ENCODE assay signal across 1 cellular context in genomic region chr22:28819253-28820096, GRCh38.
A peak's percentile ranks its signal among the peaks of the same experiment; 100 is the strongest.
TF ChIP-seq lines count a peak whose summit lies in the region.

No MANE protein-coding gene starts in this region.

TF ChIP-seq in HepG2, 621 proteins besides CTCF, POLR2A, EP300 and RAD21 (continued from another document and continues in another):
- TF ChIP-seq PATZ1 (CRISPR knock-in tag; IDR thresholded peaks at IDR 0.05) (peak; percentile 91), TGIF2 (CRISPR knock-in tag; IDR thresholded peaks at IDR 0.05) (no peak), RBFOX2 (IDR thresholded peaks at IDR 0.05; ENCODE audit: low read depth, low read length) (peak; percentile 52; the same call in 1 of the 2 replicates), POLR2AphosphoS5 (IDR thresholded peaks at IDR 0.05; ENCODE audit: low read depth, low read length) (0 out of 2 replicates have a peak, but pooled peaks have one; percentile 20), ARNTL (CRISPR knock-in tag; IDR thresholded peaks at IDR 0.05) (peak; percentile 65), ZFP36L1 (CRISPR knock-in tag; IDR thresholded peaks at IDR 0.05) (no peak), ZGPAT (CRISPR knock-in tag; IDR thresholded peaks at IDR 0.05) (peak; percentile 64; the same call in 1 of the 2 replicates), HINFP (CRISPR knock-in tag; IDR thresholded peaks at IDR 0.05; ENCODE audit: low read depth) (no peak), ZNF207 (IDR thresholded peaks at IDR 0.05; ENCODE audit: borderline replicate concordance) (no peak), ZNF354B (CRISPR knock-in tag; IDR thresholded peaks at IDR 0.05) (no peak), SKI (IDR thresholded peaks at IDR 0.05; ENCODE audit: partially characterized antibody) (peak; percentile 58), MTERF4 (CRISPR knock-in tag; IDR thresholded peaks at IDR 0.05) (no peak), PRDM10 (CRISPR knock-in tag; IDR thresholded peaks at IDR 0.05; ENCODE audit: low read depth) (no peak; the same call in 1 of the 2 replicates), ZNF136 (CRISPR knock-in tag; IDR thresholded peaks at IDR 0.05; ENCODE audit: low read depth) (0 out of 2 replicates have a peak, but pooled peaks have one; percentile 33), ARNT2 (CRISPR knock-in tag; IDR thresholded peaks at IDR 0.05; ENCODE audit: low read depth) (no peak), TEAD3 (CRISPR knock-in tag; optimal IDR thresholded peaks at IDR 0.05; ENCODE audit: borderline replicate concordance) (peak; percentile 90), MTF2 (CRISPR knock-in tag; IDR thresholded peaks at IDR 0.05; ENCODE audit: borderline replicate concordance) (no peak), SIX1 (CRISPR knock-in tag; IDR thresholded peaks at IDR 0.05; ENCODE audit: borderline replicate concordance) (peak; percentile 35; the same call in 1 of the 2 replicates), LCORL (IDR thresholded peaks at IDR 0.05) (no peak), LCORL (CRISPR knock-in tag; IDR thresholded peaks at IDR 0.05) (peak; percentile 68), RNF219 (CRISPR knock-in tag; IDR thresholded peaks at IDR 0.05) (0 out of 2 replicates have a peak, but pooled peaks have one; percentile 26), SMAD3 (CRISPR knock-in tag; IDR thresholded peaks at IDR 0.05) (peak; percentile 55; the same call in 1 of the 2 replicates), PAX8 (CRISPR knock-in tag; IDR thresholded peaks at IDR 0.05; ENCODE audit: borderline replicate concordance) (no peak), SATB2 (CRISPR knock-in tag; IDR thresholded peaks at IDR 0.05) (no peak), EEA1 (CRISPR knock-in tag; IDR thresholded peaks at IDR 0.05; ENCODE audit: borderline replicate concordance) (no peak), PPARG (CRISPR knock-in tag; conservative IDR thresholded peaks at IDR 0.05) (peak; percentile 94), ZBTB4 (CRISPR knock-in tag; IDR thresholded peaks at IDR 0.05; ENCODE audit: borderline replicate concordance) (peak; percentile 60; the same call in 1 of the 2 replicates), HDAC1 (CRISPR knock-in tag; IDR thresholded peaks at IDR 0.05) (peak; percentile 83), ZNF274 (CRISPR knock-in tag; IDR thresholded peaks at IDR 0.05) (no peak), THRA (CRISPR knock-in tag; IDR thresholded peaks at IDR 0.05; ENCODE audit: borderline replicate concordance) (peak; percentile 85; the same call in 1 of the 2 replicates), KLF11 (CRISPR knock-in tag; IDR thresholded peaks at IDR 0.05) (peak; percentile 18; the same call in 1 of the 2 replicates), ZFP37 (CRISPR knock-in tag; IDR thresholded peaks at IDR 0.05; ENCODE audit: borderline replicate concordance) (no peak), ZNF430 (CRISPR knock-in tag; IDR thresholded peaks at IDR 0.05) (peak; percentile 64; the same call in 1 of the 2 replicates), ZNF367 (CRISPR knock-in tag; IDR thresholded peaks at IDR 0.05; ENCODE audit: borderline replicate concordance) (no peak), ZNF546 (CRISPR knock-in tag; conservative IDR thresholded peaks at IDR 0.05) (no peak), NR0B2 (CRISPR knock-in tag; IDR thresholded peaks at IDR 0.05) (no peak), E2F2 (CRISPR knock-in tag; IDR thresholded peaks at IDR 0.05; ENCODE audit: borderline replicate concordance) (no peak), ZNF329 (CRISPR knock-in tag; IDR thresholded peaks at IDR 0.05; ENCODE audit: low read depth) (no peak; the same call in 1 of the 2 replicates), ZNF3 (CRISPR knock-in tag; IDR thresholded peaks at IDR 0.05) (no peak; the same call in 1 of the 2 replicates), ETS1 (CRISPR knock-in tag; IDR thresholded peaks at IDR 0.05) (no peak), CEBPB (IDR thresholded peaks at IDR 0.05; ENCODE audit: borderline replicate concordance, low read depth, low read length) (no peak)
